ENCODE assay signal across 13 cellular contexts in the genomic region with DNA sequence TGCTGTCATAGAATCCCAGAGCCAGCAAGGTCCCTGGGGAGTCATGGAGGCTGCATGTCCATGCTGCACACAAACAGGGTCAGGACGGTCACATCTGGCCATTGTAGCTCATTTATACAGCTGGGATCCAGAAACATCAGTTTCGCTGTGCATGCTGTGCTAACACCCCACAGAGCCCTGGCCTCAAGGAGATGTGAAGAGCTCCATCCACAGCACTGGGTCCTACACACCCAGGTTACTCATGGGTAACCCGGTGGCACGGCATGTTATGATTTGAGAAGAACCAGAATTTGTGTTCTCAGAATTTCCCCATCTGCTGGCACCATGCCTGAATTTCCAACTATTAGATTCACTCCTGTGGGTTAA.
DNase-seq lines count a peak whose midpoint lies in the region; ATAC-seq and TF ChIP-seq lines count a peak whose summit lies in the region.
"Had no signal": no experiment of that assay in that cellular context is flagged by ENCODE, and none has a peak within 500 bp of the region (broad histone marks: within the 10 kb centered on the region; RNA-seq: fewer than 3 reads in every experiment).

No MANE protein-coding gene starts in this region.

- peaks cover 8% of the 10 kb centered on the region for H3K27me3 Mint-ChIP-seq in stimulated activated naive CD8-positive, alpha-beta T cell treated with anti-CD3 and anti-CD28 coated beads, Interleukin-15, amount 100 ng/mL, for 72 hours

- peak overlapping the region; percentile 3; the same call in 1 of the 2 replicates for H3K4me3 ChIP-seq in ACC112 (ENCODE audit: low read depth, low read length)
- H3K4me3 ChIP-seq in body of pancreas = no peak overlapping the region
- no peak overlapping the region for H3K4me3 ChIP-seq in lower leg skin (ENCODE audit: low read depth, poor library complexity, severe bottlenecking)

- H2AFZ ChIP-seq in ACC112 (ENCODE audit: low read length, unreplicated experiment) = no peak overlapping the region

- 50 to 63% methylated on average over 3 to 4 of the region's 4 CpGs for WGBS in body of pancreas, 2 donors
- WGBS in lower leg skin, 2 donors = 25 to 39% methylated on average over 4 of the region's 4 CpGs

- H3K36me3 ChIP-seq in ACC112 (ENCODE audit: insufficient read depth, low read length) (no peaks in the 10 kb centered on the region), body of pancreas (replicated peaks in 1 of 2; ENCODE audit: insufficient read depth in 1 of 2, low read depth in 2 of 2) (no peaks in the 10 kb centered on the region)

- H3K27ac Mint-ChIP-seq in stimulated activated naive CD8-positive, alpha-beta T cell treated with anti-CD3 and anti-CD28 coated beads, Interleukin-15, amount 100 ng/mL, for 72 hours = no peak overlapping the region
- H3K27ac Mint-ChIP-seq: activated naive CD4-positive, alpha-beta T cell treated with anti-CD3 and anti-CD28 coated beads, Interleukin-2, amount 50 U/mL, for 72 hours had no signal

- DNase-seq in body of pancreas = peak; percentile 15 to 46 (median 28)
- peak; percentile 53 to 86 for DNase-seq in lower leg skin (ENCODE audit: low spot score in 2 of 2)
- no peak for DNase-seq in stimulated activated naive CD8-positive, alpha-beta T cell treated with anti-CD3 and anti-CD28 coated beads, Interleukin-15, amount 100 ng/mL, for 72 hours
- no peak for DNase-seq in DMS53 treated with DMSO at 0.1 percent for 48 hours (lab: John Stamatoyannopoulos, UW; ENCODE audit: unreplicated experiment)
- no peak for DNase-seq in AML-193 (lab: John Stamatoyannopoulos, UW)
- no peak for DNase-seq in stimulated activated CD4-positive, alpha-beta T cell treated with anti-CD3 and anti-CD28 coated beads, Interleukin-4, amount 100 ng/mL, for 24 hours
- DNase-seq: erythroblast, MV-4-11 had no signal

- H3K4me1 Mint-ChIP-seq in stimulated activated naive CD8-positive, alpha-beta T cell treated with anti-CD3 and anti-CD28 coated beads, Interleukin-15, amount 100 ng/mL, for 72 hours = no peaks in the 10 kb centered on the region
- H3K4me1 Mint-ChIP-seq: neural crest cell had no signal

- H3K27ac ChIP-seq in ACC112 (ENCODE audit: low read depth, low read length) (peak overlapping the region; percentile 41), body of pancreas (no peak overlapping the region)

- H3K9me3 Mint-ChIP-seq in stimulated activated naive CD8-positive, alpha-beta T cell treated with anti-CD3 and anti-CD28 coated beads, Interleukin-15, amount 100 ng/mL, for 72 hours = no peaks in the 10 kb centered on the region
- H3K9me3 Mint-ChIP-seq: activated naive CD4-positive, alpha-beta T cell treated with anti-CD3 and anti-CD28 coated beads, Interleukin-2, amount 50 U/mL, for 72 hours; neural crest cell had no signal

- H3K9me3 ChIP-seq in body of pancreas = no peaks in the 10 kb centered on the region

- H3K4me1 ChIP-seq in ACC112 (ENCODE audit: control insufficient read depth, insufficient read depth, low read length, unreplicated experiment) (peaks cover 22% of the 10 kb centered on the region), body of pancreas (no peaks in the 10 kb centered on the region)

- ATAC-seq in GM21717 (IDR thresholded peaks at IDR 0.05; ENCODE audit: unreplicated experiment) (peak; percentile 52), body of pancreas (no peak)
- ATAC-seq in stimulated activated naive CD8-positive, alpha-beta T cell treated with anti-CD3 and anti-CD28 coated beads, Interleukin-15, amount 100 ng/mL, for 72 hours = no peak
- ATAC-seq: activated naive CD4-positive, alpha-beta T cell treated with anti-CD3 and anti-CD28 coated beads, Interleukin-2, amount 50 U/mL, for 72 hours; Panc1 had no signal

- TF ChIP-seq CTCF in body of pancreas (IDR thresholded peaks at IDR 0.05) (no peak), lower leg skin (IDR thresholded peaks at IDR 0.05) (no peak)

- no peak overlapping the region for H3K4me3 Mint-ChIP-seq in stimulated activated naive CD8-positive, alpha-beta T cell treated with anti-CD3 and anti-CD28 coated beads, Interleukin-15, amount 100 ng/mL, for 72 hours
- H3K4me3 Mint-ChIP-seq: neural crest cell had no signal

- intact Hi-C loops in body of pancreas (cut with DNase I) = no loop called here
- intact Hi-C loops in lower leg skin (cut with DNase I; ENCODE audit: low total_unique reads) = no loop called here

- H3K79me2 ChIP-seq in ACC112 (ENCODE audit: control insufficient read depth, insufficient read depth, low read length, unreplicated experiment) = no peaks in the 10 kb centered on the region

- H3K27me3 ChIP-seq in ACC112 (ENCODE audit: insufficient read depth, low read length) = no peaks in the 10 kb centered on the region
- H3K27me3 ChIP-seq in body of pancreas = no peaks in the 10 kb centered on the region

- TF ChIP-seq POLR2A in body of pancreas (IDR thresholded peaks at IDR 0.05) (no peak), lower leg skin (IDR thresholded peaks at IDR 0.05) (no peak)

Comparison
In these comparisons a context has a peak if more than half of its experiments do, and no peak if none do; other contexts are left out.
1. DNase-seq: peak in body of pancreas (4 of 4) and lower leg skin (2 of 2); none in stimulated activated naive CD8-positive, alpha-beta T cell treated with anti-CD3 and anti-CD28 coated beads, Interleukin-15, amount 100 ng/mL, for 72 hours (0 of 2), DMS53 treated with DMSO at 0.1 percent for 48 hours (single experiment), AML-193 (0 of 2) and stimulated activated CD4-positive, alpha-beta T cell treated with anti-CD3 and anti-CD28 coated beads, Interleukin-4, amount 100 ng/mL, for 24 hours (single experiment).